26 cellular contexts compared by ENCODE assay signal in the genomic region with DNA sequence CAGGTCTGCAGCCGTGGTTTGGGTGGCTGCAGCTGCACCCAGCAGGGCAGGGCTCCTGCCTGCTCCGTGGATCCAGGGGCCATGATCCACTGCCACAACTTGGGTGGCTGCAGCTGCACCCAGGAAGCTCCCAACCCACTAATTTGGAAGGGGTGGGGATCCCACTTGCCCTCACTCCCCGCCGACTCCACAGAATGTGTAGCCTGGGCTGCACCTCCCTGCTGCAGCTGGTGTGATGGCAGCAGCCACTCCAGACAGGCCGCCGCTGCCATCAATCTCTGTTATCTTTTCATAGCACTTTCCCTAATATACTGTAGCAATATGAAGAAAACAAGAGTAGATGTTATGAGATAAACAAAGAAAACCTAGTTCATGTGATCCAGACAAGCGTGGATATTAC.
"Had no signal": no experiment of that assay in that cellular context is flagged by ENCODE, and none has a peak within 500 bp of the region (broad histone marks: within the 10 kb centered on the region; RNA-seq: fewer than 3 reads in every experiment).

No MANE protein-coding gene starts in this region.

- H3K4me1 Mint-ChIP-seq: immature natural killer cell, mesothelial cell of epicardium, naive B cell had no signal

- H3K4me2 ChIP-seq: hepatocyte had no signal

- H3K4me3 ChIP-seq: coronary artery, dorsolateral prefrontal cortex, esophagus muscularis mucosa, gastroesophageal sphincter, heart left ventricle, hepatocyte, left ventricle myocardium inferior, lower lobe of right lung, mucosa of descending colon had no signal

- DNase-seq: dermis blood vessel endothelial cell; dorsolateral prefrontal cortex; effector CD4-positive, alpha-beta T cell; effector memory CD4-positive, alpha-beta T cell; foreskin keratinocyte; hypothalamus; immature natural killer cell; islet precursor cell; kidney; kidney glomerular epithelial cell; left colon; left ventricle myocardium inferior; lower lobe of right lung; mesenchymal stem cell; mucosa of descending colon; naive B cell; naive thymus-derived CD8-positive, alpha-beta T cell had no signal

- H3K36me3 ChIP-seq: esophagus muscularis mucosa, gastroesophageal sphincter, heart left ventricle, left ventricle myocardium inferior, lower lobe of right lung had no signal

- H3K4me3 Mint-ChIP-seq: immature natural killer cell; mesothelial cell of epicardium; naive B cell; naive thymus-derived CD8-positive, alpha-beta T cell had no signal

- H2AFZ ChIP-seq: hepatocyte had no signal

- H3K9me3 Mint-ChIP-seq: mesothelial cell of epicardium had no signal

- H3K4me1 ChIP-seq: esophagus muscularis mucosa, foreskin keratinocyte, gastroesophageal sphincter, heart left ventricle, left ventricle myocardium inferior, lower lobe of right lung had no signal

- H3K9me3 ChIP-seq: esophagus muscularis mucosa, gastroesophageal sphincter, heart left ventricle, left ventricle myocardium inferior, lower lobe of right lung, mucosa of descending colon had no signal

- ATAC-seq: foreskin keratinocyte; gastroesophageal sphincter; left colon; left lobe of liver; mucosa of descending colon; naive thymus-derived CD8-positive, alpha-beta T cell had no signal

- H3K27me3 ChIP-seq: esophagus muscularis mucosa, foreskin keratinocyte, gastroesophageal sphincter, heart left ventricle, hepatocyte had no signal

- FAIRE-seq: endothelial cell of umbilical vein, frontal cortex, kidney had no signal

- H3K27ac Mint-ChIP-seq: immature natural killer cell; mesothelial cell of epicardium; naive B cell; naive thymus-derived CD8-positive, alpha-beta T cell had no signal

- H3K27ac ChIP-seq: coronary artery, dorsolateral prefrontal cortex, esophagus muscularis mucosa, foreskin keratinocyte, gastroesophageal sphincter, heart left ventricle, hepatocyte, left ventricle myocardium inferior, lower lobe of right lung had no signal

- H3K36me3 Mint-ChIP-seq: immature natural killer cell; mesothelial cell of epicardium; naive thymus-derived CD8-positive, alpha-beta T cell had no signal

- H3K79me2 ChIP-seq: hepatocyte had no signal

- H3K27me3 Mint-ChIP-seq: naive B cell; naive thymus-derived CD8-positive, alpha-beta T cell had no signal
